8 cellular contexts compared by ENCODE assay signal in the genomic region with DNA sequence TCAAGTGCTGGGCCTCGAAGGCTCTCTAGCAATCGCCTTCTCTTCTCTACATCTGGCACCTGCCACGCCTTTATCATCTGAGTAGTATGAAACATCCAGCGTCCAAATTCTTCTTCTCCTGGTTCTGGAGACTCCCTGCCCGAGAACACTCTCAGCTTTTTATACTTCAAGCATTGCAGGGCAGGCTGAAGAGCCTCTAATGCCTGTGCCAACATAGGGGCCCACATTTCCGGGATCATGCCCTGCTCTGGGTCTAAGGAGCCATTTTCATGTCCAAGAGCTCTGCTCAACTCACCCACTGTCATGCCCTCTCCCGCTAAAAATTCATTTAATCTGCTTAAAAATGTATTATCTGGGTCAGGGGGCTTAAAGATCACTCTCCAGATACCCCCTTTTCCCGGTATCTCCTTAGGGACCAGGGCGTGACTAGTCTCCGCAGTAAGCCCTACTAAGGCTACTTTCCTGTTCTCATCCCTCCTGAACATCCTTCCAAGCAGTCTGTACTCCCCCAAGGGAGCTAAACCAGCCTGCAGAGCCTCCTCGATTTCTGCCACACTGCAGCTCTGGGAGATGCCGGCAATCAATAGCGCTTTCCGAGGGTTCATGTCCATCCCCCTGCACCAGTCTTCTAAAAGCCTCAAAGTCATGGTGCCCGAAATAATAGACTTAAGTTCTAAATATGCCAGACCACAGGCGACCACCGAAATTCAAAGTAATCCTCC. TPM values are rescaled to one million over a fixed set of nuclear protein-coding genes. Genes with fewer than 3 reads are reported as not detected.
DNase-seq lines count a peak whose midpoint lies in the region; ATAC-seq and TF ChIP-seq lines count a peak whose summit lies in the region.

No MANE protein-coding gene starts in this region.

- no peaks in the 10 kb centered on the region for H3K9me3 Mint-ChIP-seq in activated CD8-positive, alpha-beta T cell treated with anti-CD3 and anti-CD28 coated beads, Interleukin-2, amount 10 ng/mL, durations not matched to agents 7 days and 5 days (ENCODE audit: insufficient read depth)

- peak; percentile 37 for DNase-seq in NCI-H82 (lab: John Stamatoyannopoulos, UW)
- DNase-seq in NCI-H82 treated with DMSO at 0.1 percent for 48 hours (lab: John Stamatoyannopoulos, UW; ENCODE audit: unreplicated experiment): no peak
- no peak for DNase-seq in activated CD8-positive, alpha-beta T cell treated with anti-CD3 and anti-CD28 coated beads, Interleukin-2, amount 10 ng/mL, durations not matched to agents 7 days and 5 days
- no peak for DNase-seq in stomach
- no peak for DNase-seq in amygdala (lab: John Stamatoyannopoulos, UW)
- no peak for DNase-seq in EL

- peak overlapping the region; percentile 91 for H3K27ac Mint-ChIP-seq in activated CD8-positive, alpha-beta T cell treated with anti-CD3 and anti-CD28 coated beads, Interleukin-2, amount 10 ng/mL, durations not matched to agents 7 days and 5 days

- 26 to 40% (median 30%) methylated on average over 17 of the region's 17 CpGs for WGBS in stomach, 5 donors

- CTCF ChIA-PET in activated CD8-positive, alpha-beta T cell treated with anti-CD3 and anti-CD28 coated beads, Interleukin-2, amount 10 ng/mL, durations not matched to agents 7 days and 5 days (lab: Charles Lee): interaction anchor here (0.8 to 3.1 kb wide), 7 partner anchors 9 to 232 kb away, joined by 3 to 40 read pairs (median 4); a partner anchor contains a TSS

- H3K36me3 ChIP-seq in iPS-18a (ENCODE audit: control insufficient read depth, low read depth, low read length): peaks cover 11% of the 10 kb centered on the region
- H3K36me3 ChIP-seq in stomach: peaks cover 0 to 42% (median 33%) of the 10 kb centered on the region in 4 donors

- H3K9me3 ChIP-seq in iPS-18a (ENCODE audit: control insufficient read depth, low read depth, low read length): no peaks in the 10 kb centered on the region
- H3K9me3 ChIP-seq in stomach: no peaks in the 10 kb centered on the region

- peak overlapping the region; percentile 92 for H3K4me3 Mint-ChIP-seq in activated CD8-positive, alpha-beta T cell treated with anti-CD3 and anti-CD28 coated beads, Interleukin-2, amount 10 ng/mL, durations not matched to agents 7 days and 5 days

- H3K36me3 Mint-ChIP-seq in activated CD8-positive, alpha-beta T cell treated with anti-CD3 and anti-CD28 coated beads, Interleukin-2, amount 10 ng/mL, durations not matched to agents 7 days and 5 days (ENCODE audit: low read depth): peaks cover 35% of the 10 kb centered on the region

- H3K9ac ChIP-seq in iPS-18a (ENCODE audit: low read length): peak overlapping the region; percentile 80

- POLR2A ChIA-PET in activated CD8-positive, alpha-beta T cell treated with anti-CD3 and anti-CD28 coated beads, Interleukin-2, amount 10 ng/mL, durations not matched to agents 7 days and 5 days (lab: Charles Lee): interaction anchor here (0.5 to 4.3 kb wide), 6 partner anchors 10 to 80 kb away, joined by 3 to 87 read pairs (median 8); a partner anchor contains a TSS

- H3K27me3 ChIP-seq in iPS-18a (ENCODE audit: control insufficient read depth, insufficient read depth, low read length): no peaks in the 10 kb centered on the region
- H3K27me3 ChIP-seq in stomach: no peaks in the 10 kb centered on the region

- intact Hi-C loops in stomach (cut with DNase I; ENCODE audit: low total_unique reads): no loop called here

- peak overlapping the region; percentile 91 for H3K4me3 ChIP-seq in iPS-18a (ENCODE audit: low read length)
- H3K4me3 ChIP-seq in stomach: peak overlapping the region; percentile 67 to 95 (median 76)

- TF ChIP-seq EP300 in stomach (IDR thresholded peaks at IDR 0.05): no peak

- no peak overlapping the region for H3K27ac ChIP-seq in iPS-18a (ENCODE audit: low read length)
- H3K27ac ChIP-seq in stomach: peak overlapping the region; percentile 92 to 100 (median 97)

- no peaks in the 10 kb centered on the region for H3K27me3 Mint-ChIP-seq in activated CD8-positive, alpha-beta T cell treated with anti-CD3 and anti-CD28 coated beads, Interleukin-2, amount 10 ng/mL, durations not matched to agents 7 days and 5 days (ENCODE audit: low read depth)

- no peak for TF ChIP-seq CTCF in stomach (IDR thresholded peaks at IDR 0.05)

- no peak for TF ChIP-seq POLR2A in stomach (IDR thresholded peaks at IDR 0.05)

- ATAC-seq in activated CD8-positive, alpha-beta T cell treated with anti-CD3 and anti-CD28 coated beads, Interleukin-2, amount 10 ng/mL, durations not matched to agents 7 days and 5 days: no peak
- ATAC-seq in GM18498 (IDR thresholded peaks at IDR 0.05; ENCODE audit: unreplicated experiment): no peak

- H3K4me1 ChIP-seq in iPS-18a (ENCODE audit: control insufficient read depth, low read depth, low read length) (peaks cover 5% of the 10 kb centered on the region), stomach (peaks cover 24 to 42% (median 32%) of the 10 kb centered on the region in 4 donors)

- peaks cover 34% of the 10 kb centered on the region for H3K4me1 Mint-ChIP-seq in activated CD8-positive, alpha-beta T cell treated with anti-CD3 and anti-CD28 coated beads, Interleukin-2, amount 10 ng/mL, durations not matched to agents 7 days and 5 days (ENCODE audit: low read depth)

RNA-seq across cellular contexts. Expression of a gene that starts 0.9 kb away (rescaled TPM):
- 10 to 100 TPM; 21.0 to 21.5 TPM for total RNA-seq in activated CD8-positive, alpha-beta T cell treated with anti-CD3 and anti-CD28 coated beads, Interleukin-2, amount 10 ng/mL, durations not matched to agents 7 days and 5 days
- 10 to 100 TPM in 2 of 5 donors, 1 to 10 TPM in 2, under 1 TPM in 1; 0.87 to 44.1 (median 9.4) TPM for total RNA-seq in stomach
- 10 to 100 TPM; 18.3 to 26.0 (median 20.1) TPM for polyA plus RNA-seq in stomach

RNA-seq across cellular contexts. Expression of a gene that starts 1.4 kb away (rescaled TPM):
- total RNA-seq in activated CD8-positive, alpha-beta T cell treated with anti-CD3 and anti-CD28 coated beads, Interleukin-2, amount 10 ng/mL, durations not matched to agents 7 days and 5 days: 10 to 100 TPM in 1 of 2 experiments, 1 to 10 TPM in 1; 9.7 to 10.6 TPM
- total RNA-seq in stomach: 10 to 100 TPM in 1 of 5 donors, 1 to 10 TPM in 2, under 1 TPM in 2; 0.87 to 11.6 (median 2.9) TPM
- polyA plus RNA-seq in stomach: 10 to 100 TPM; 19.3 to 23.8 (median 21.6) TPM

RNA-seq across cellular contexts. Expression of a gene that starts 23.1 kb away (rescaled TPM):
- total RNA-seq in activated CD8-positive, alpha-beta T cell treated with anti-CD3 and anti-CD28 coated beads, Interleukin-2, amount 10 ng/mL, durations not matched to agents 7 days and 5 days: 10 to 100 TPM; 21.5 to 24.6 TPM
- total RNA-seq in stomach: 10 to 100 TPM in 2 of 5 donors, 1 to 10 TPM in 3; 2.9 to 17.8 (median 4.9) TPM
- polyA plus RNA-seq in stomach: 10 to 100 TPM; 17.6 to 36.0 (median 25.9) TPM

RNA-seq across cellular contexts. Expression of a gene that starts 23.3 kb away (rescaled TPM):
- total RNA-seq in activated CD8-positive, alpha-beta T cell treated with anti-CD3 and anti-CD28 coated beads, Interleukin-2, amount 10 ng/mL, durations not matched to agents 7 days and 5 days: 10 to 100 TPM; 39.0 to 49.3 TPM
- total RNA-seq in stomach: 100 to 1,000 TPM in 1 of 5 donors, 10 to 100 TPM in 3, 1 to 10 TPM in 1; 8.8 to 124 (median 31.0) TPM
- polyA plus RNA-seq in stomach: 10 to 100 TPM; 11.9 to 16.5 (median 15.6) TPM
